Comparison of ENCODE assay signal across 1 cellular context in the genomic region with DNA sequence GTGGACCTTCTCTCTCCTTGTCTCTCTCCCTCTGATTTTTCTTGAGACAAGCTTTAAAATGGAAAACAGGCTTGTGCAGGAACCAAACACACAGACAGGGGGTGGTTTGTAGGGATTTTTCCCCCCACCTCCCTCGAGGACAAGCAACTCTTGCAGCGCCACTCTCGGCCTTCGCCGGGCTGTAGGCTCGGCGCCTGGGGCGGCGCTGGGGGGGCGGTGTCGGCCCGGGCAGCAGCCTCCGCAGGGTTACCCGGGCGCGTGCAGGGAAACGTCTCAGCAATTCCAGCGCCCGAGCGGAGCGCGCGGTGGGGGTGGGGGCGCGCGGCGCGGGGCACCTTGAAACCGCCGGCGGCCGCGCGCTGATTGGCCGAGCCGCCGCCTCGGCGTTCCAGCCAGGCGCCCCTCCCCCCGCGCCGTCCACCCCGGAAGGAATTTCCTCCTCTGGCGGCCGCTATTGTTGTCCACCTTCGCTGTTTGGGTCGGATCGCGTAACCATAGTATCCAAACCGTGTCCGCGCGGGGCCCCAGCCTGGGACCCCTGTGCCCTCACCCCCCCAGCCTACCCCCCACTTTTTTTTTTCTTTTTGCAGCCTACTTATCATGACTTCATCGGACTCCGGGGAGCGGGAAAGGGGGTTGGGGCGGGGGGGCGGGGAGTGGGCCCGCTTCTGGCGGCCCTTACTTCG.
A peak's percentile ranks its signal among the peaks of the same experiment; 100 is the strongest.
TF ChIP-seq lines count a peak whose summit lies in the region.

No MANE protein-coding gene starts in this region.

TF ChIP-seq in WTC11, 78 proteins besides CTCF, POLR2A, EP300 and RAD21 (continued from another document):
- TF ChIP-seq ZNF281 (CRISPR knock-in tag; IDR thresholded peaks at IDR 0.05) (peak; percentile 89), USF1 (CRISPR knock-in tag; IDR thresholded peaks at IDR 0.05) (no peak), ETV6 (CRISPR knock-in tag; IDR thresholded peaks at IDR 0.05) (peak; percentile 93), ZNF317 (CRISPR knock-in tag; IDR thresholded peaks at IDR 0.05; ENCODE audit: borderline replicate concordance, low read depth) (no peak), NR3C1 (CRISPR knock-in tag; conservative IDR thresholded peaks at IDR 0.05; ENCODE audit: low read depth) (no peak), MLX (CRISPR knock-in tag; IDR thresholded peaks at IDR 0.05) (no peak), E2F5 (CRISPR knock-in tag; IDR thresholded peaks at IDR 0.05) (peak; percentile 79; the same call in 1 of the 2 replicates), CREB1 (CRISPR knock-in tag; IDR thresholded peaks at IDR 0.05) (no peak), ZNF423 (CRISPR knock-in tag; IDR thresholded peaks at IDR 0.05) (peak; percentile 75), PRDM15 (CRISPR knock-in tag; IDR thresholded peaks at IDR 0.05) (no peak), NFATC4 (CRISPR knock-in tag; IDR thresholded peaks at IDR 0.05) (no peak), ZNF425 (CRISPR knock-in tag; conservative IDR thresholded peaks at IDR 0.05) (no peak), NFYB (CRISPR knock-in tag; conservative IDR thresholded peaks at IDR 0.05; ENCODE audit: low read depth) (peak; percentile 82), CDX4 (CRISPR knock-in tag; IDR thresholded peaks at IDR 0.05; ENCODE audit: borderline replicate concordance) (no peak), ZNF396 (CRISPR knock-in tag; IDR thresholded peaks at IDR 0.05; ENCODE audit: borderline replicate concordance) (no peak), ZBTB21 (CRISPR knock-in tag; IDR thresholded peaks at IDR 0.05; ENCODE audit: borderline replicate concordance) (no peak), GRHL2 (CRISPR knock-in tag; IDR thresholded peaks at IDR 0.05; ENCODE audit: insufficient replicate concordance, severe bottlenecking) (no peak), ZNF671 (CRISPR knock-in tag; IDR thresholded peaks at IDR 0.05) (no peak), SMAD4 (CRISPR knock-in tag; IDR thresholded peaks at IDR 0.05) (no peak), FOXP4 (CRISPR knock-in tag; IDR thresholded peaks at IDR 0.05) (peak; percentile 90), MAX (CRISPR knock-in tag; IDR thresholded peaks at IDR 0.05) (peak; percentile 65; the same call in 1 of the 2 replicates), RELA (CRISPR knock-in tag; IDR thresholded peaks at IDR 0.05; ENCODE audit: borderline replicate concordance) (no peak), SMAD3 (CRISPR knock-in tag; IDR thresholded peaks at IDR 0.05; ENCODE audit: borderline replicate concordance) (no peak)
- TF ChIP-seq, protein P1, sequence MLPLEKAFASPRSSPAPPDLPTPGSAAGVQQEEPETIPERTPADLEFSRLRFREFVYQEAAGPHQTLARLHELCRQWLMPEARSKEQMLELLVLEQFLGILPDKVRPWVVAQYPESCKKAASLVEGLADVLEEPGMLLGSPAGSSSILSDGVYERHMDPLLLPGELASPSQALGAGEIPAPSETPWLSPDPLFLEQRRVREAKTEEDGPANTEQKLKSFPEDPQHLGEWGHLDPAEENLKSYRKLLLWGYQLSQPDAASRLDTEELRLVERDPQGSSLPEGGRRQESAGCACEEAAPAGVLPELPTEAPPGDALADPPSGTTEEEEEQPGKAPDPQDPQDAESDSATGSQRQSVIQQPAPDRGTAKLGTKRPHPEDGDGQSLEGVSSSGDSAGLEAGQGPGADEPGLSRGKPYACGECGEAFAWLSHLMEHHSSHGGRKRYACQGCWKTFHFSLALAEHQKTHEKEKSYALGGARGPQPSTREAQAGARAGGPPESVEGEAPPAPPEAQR (CRISPR knock-in tag; IDR thresholded peaks at IDR 0.05) = no peak
- TF ChIP-seq, protein P2, sequence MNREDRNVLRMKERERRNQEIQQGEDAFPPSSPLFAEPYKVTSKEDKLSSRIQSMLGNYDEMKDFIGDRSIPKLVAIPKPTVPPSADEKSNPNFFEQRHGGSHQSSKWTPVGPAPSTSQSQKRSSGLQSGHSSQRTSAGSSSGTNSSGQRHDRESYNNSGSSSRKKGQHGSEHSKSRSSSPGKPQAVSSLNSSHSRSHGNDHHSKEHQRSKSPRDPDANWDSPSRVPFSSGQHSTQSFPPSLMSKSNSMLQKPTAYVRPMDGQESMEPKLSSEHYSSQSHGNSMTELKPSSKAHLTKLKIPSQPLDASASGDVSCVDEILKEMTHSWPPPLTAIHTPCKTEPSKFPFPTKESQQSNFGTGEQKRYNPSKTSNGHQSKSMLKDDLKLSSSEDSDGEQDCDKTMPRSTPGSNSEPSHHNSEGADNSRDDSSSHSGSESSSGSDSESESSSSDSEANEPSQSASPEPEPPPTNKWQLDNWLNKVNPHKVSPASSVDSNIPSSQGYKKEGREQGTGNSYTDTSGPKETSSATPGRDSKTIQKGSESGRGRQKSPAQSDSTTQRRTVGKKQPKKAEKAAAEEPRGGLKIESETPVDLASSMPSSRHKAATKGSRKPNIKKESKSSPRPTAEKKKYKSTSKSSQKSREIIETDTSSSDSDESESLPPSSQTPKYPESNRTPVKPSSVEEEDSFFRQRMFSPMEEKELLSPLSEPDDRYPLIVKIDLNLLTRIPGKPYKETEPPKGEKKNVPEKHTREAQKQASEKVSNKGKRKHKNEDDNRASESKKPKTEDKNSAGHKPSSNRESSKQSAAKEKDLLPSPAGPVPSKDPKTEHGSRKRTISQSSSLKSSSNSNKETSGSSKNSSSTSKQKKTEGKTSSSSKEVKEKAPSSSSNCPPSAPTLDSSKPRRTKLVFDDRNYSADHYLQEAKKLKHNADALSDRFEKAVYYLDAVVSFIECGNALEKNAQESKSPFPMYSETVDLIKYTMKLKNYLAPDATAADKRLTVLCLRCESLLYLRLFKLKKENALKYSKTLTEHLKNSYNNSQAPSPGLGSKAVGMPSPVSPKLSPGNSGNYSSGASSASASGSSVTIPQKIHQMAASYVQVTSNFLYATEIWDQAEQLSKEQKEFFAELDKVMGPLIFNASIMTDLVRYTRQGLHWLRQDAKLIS (CRISPR knock-in tag; IDR thresholded peaks at IDR 0.05; ENCODE audit: borderline replicate concordance) = no peak
